10 cellular contexts compared by ENCODE assay signal in genomic region chr4:119040711-119041185, GRCh38.
DNase-seq lines count a peak whose midpoint lies in the region; ATAC-seq and TF ChIP-seq lines count a peak whose summit lies in the region.
"Had no signal": no experiment of that assay in that cellular context is flagged by ENCODE, and none has a peak within 500 bp of the region (broad histone marks: within the 10 kb centered on the region; RNA-seq: fewer than 3 reads in every experiment).

No MANE protein-coding gene starts in this region.

- H3K36me3 ChIP-seq in Peyer's patch (no peaks in the 10 kb centered on the region), MM.1S (replicated peaks; ENCODE audit: insufficient read depth, low read length) (no peaks in the 10 kb centered on the region)

- H3K27me3 ChIP-seq in Peyer's patch: no peaks in the 10 kb centered on the region
- no peaks in the 10 kb centered on the region for H3K27me3 ChIP-seq in MM.1S (replicated peaks; ENCODE audit: insufficient read depth, low read length)
- H3K27me3 ChIP-seq: BE2C had no signal

- no peaks in the 10 kb centered on the region for H4K20me1 ChIP-seq in MM.1S (ENCODE audit: insufficient read depth, low read length)

- H3K9me3 ChIP-seq in Peyer's patch: no peaks in the 10 kb centered on the region
- no peaks in the 10 kb centered on the region for H3K9me3 ChIP-seq in MM.1S (replicated peaks; ENCODE audit: insufficient read depth, low read length)
- H3K9me3 ChIP-seq: BE2C had no signal

- no peaks in the 10 kb centered on the region for H3K36me3 Mint-ChIP-seq in nephron (ENCODE audit: low read depth)

- in situ Hi-C loops in KBM-7 (cut with MboI; ENCODE audit: low pct_unique_long_range_greater_than_20kb, low sequenced_read_pairs): no loop called here

- H3K9me2 ChIP-seq in MM.1S (replicated peaks; ENCODE audit: insufficient read depth, low read length): no peaks in the 10 kb centered on the region

- H3K9ac ChIP-seq in MM.1S (ENCODE audit: low read length): no peak overlapping the region

- no peaks in the 10 kb centered on the region for H3K79me2 ChIP-seq in MM.1S (ENCODE audit: low read length)

- H3K27me3 Mint-ChIP-seq in nephron (ENCODE audit: low read depth): no peaks in the 10 kb centered on the region

- DNase-seq in A172 (ENCODE audit: low spot score) (peak; percentile 42), Peyer's patch (no peak), fibroblast of mammary gland (ENCODE audit: low read depth) (peak; percentile 88), MM.1S (no peak), head of caudate nucleus (no peak), KBM-7 (no peak)
- DNase-seq: activated T-cell treated with anti-CD3 and anti-CD28 coated beads, Interleukin-2, amount 50 U/mL, for 72 hours; BE2C had no signal

- H3K4me2 ChIP-seq in MM.1S (ENCODE audit: low read depth, low read length): no peak overlapping the region

- intact Hi-C loops in head of caudate nucleus (cut with DNase I): loop anchor here (10.0 kb wide), 2 partner anchors 174 to 244 kb away; partner anchors contain the start of gene USP53

- peak overlapping the region; percentile 7 to 82 (median 38) for H3K27ac Mint-ChIP-seq in nephron
- H3K27ac Mint-ChIP-seq: activated T-cell treated with anti-CD3 and anti-CD28 coated beads, Interleukin-2, amount 50 U/mL, for 72 hours had no signal

- no peaks in the 10 kb centered on the region for H3F3A ChIP-seq in MM.1S (ENCODE audit: insufficient read depth, low read length)

- ATAC-seq in HG02870 (IDR thresholded peaks at IDR 0.05; ENCODE audit: unreplicated experiment): no peak

- no peak overlapping the region for H2AFZ ChIP-seq in MM.1S (ENCODE audit: low read length)

- TF ChIP-seq CTCF in Peyer's patch (IDR thresholded peaks at IDR 0.05): no peak
- TF ChIP-seq CTCF in fibroblast of mammary gland (conservative IDR thresholded peaks at IDR 0.05; ENCODE audit: control insufficient read depth, insufficient read depth, low read depth, low read length): no peak
- no peak for TF ChIP-seq CTCF in nephron (IDR thresholded peaks at IDR 0.05; ENCODE audit: unreplicated experiment in 3 of 3)
- no peak for TF ChIP-seq CTCF in MM.1S (IDR thresholded peaks at IDR 0.05; ENCODE audit: low read length)

- H3K4me1 Mint-ChIP-seq in nephron: peaks cover 54% of the 10 kb centered on the region

- TF ChIP-seq POLR2A in Peyer's patch (IDR thresholded peaks at IDR 0.05): no peak

- H3K27ac ChIP-seq in Peyer's patch: peak overlapping the region in 3 of 4 donors; percentile 24 to 63 (median 59)
- no peak overlapping the region for H3K27ac ChIP-seq in MM.1S (ENCODE audit: low read length)

- H3K4me3 ChIP-seq in Peyer's patch: no peak overlapping the region
- H3K4me3 ChIP-seq in fibroblast of mammary gland (ENCODE audit: control insufficient read depth, low read depth, low read length): no peak overlapping the region
- H3K4me3 ChIP-seq in MM.1S (ENCODE audit: low read length): no peak overlapping the region

- H3K9me3 Mint-ChIP-seq in nephron: no peaks in the 10 kb centered on the region
- H3K9me3 Mint-ChIP-seq: activated T-cell treated with anti-CD3 and anti-CD28 coated beads, Interleukin-2, amount 50 U/mL, for 72 hours had no signal

- H3K4me1 ChIP-seq in Peyer's patch (peaks cover 0 to 8% (median 0%) of the 10 kb centered on the region in 4 donors), MM.1S (ENCODE audit: low read length) (no peaks in the 10 kb centered on the region)

- H3K4me3 Mint-ChIP-seq in nephron: no peak overlapping the region
- H3K4me3 Mint-ChIP-seq: activated T-cell treated with anti-CD3 and anti-CD28 coated beads, Interleukin-2, amount 50 U/mL, for 72 hours had no signal

Comparison
In these comparisons a context has a peak if more than half of its experiments do, and no peak if none do; other contexts are left out.
1. DNase-seq: peak in A172 (single experiment) and fibroblast of mammary gland (single experiment); none in Peyer's patch (0 of 3), MM.1S (single experiment), head of caudate nucleus (0 of 42) and KBM-7 (single experiment).